In the genomic region with DNA sequence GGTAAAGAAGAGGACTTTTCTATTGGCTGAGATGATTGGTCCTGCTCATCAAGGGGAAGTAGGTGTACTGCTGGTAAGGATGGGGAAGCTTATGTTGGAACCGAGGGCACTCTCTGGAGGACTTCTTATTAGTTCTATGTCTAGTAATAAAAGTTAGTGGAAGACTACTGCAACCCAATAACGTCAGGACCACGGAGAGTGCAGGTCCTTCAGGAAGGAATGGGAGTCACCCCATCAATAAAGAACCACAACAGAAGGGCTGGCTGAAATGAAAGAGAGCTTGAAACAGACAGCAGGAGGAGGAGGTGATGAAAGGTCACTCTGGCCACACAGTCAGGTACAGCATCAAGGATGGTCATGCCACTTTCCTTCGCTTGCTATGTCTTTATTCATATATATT, we compare ENCODE assay signal across 2 cellular contexts.
TF ChIP-seq lines count a peak whose summit lies in the region.

No MANE protein-coding gene starts in this region.

TF ChIP-seq in A549, 52 proteins besides CTCF, POLR2A, EP300 and RAD21:
- TF ChIP-seq, protein P1, sequence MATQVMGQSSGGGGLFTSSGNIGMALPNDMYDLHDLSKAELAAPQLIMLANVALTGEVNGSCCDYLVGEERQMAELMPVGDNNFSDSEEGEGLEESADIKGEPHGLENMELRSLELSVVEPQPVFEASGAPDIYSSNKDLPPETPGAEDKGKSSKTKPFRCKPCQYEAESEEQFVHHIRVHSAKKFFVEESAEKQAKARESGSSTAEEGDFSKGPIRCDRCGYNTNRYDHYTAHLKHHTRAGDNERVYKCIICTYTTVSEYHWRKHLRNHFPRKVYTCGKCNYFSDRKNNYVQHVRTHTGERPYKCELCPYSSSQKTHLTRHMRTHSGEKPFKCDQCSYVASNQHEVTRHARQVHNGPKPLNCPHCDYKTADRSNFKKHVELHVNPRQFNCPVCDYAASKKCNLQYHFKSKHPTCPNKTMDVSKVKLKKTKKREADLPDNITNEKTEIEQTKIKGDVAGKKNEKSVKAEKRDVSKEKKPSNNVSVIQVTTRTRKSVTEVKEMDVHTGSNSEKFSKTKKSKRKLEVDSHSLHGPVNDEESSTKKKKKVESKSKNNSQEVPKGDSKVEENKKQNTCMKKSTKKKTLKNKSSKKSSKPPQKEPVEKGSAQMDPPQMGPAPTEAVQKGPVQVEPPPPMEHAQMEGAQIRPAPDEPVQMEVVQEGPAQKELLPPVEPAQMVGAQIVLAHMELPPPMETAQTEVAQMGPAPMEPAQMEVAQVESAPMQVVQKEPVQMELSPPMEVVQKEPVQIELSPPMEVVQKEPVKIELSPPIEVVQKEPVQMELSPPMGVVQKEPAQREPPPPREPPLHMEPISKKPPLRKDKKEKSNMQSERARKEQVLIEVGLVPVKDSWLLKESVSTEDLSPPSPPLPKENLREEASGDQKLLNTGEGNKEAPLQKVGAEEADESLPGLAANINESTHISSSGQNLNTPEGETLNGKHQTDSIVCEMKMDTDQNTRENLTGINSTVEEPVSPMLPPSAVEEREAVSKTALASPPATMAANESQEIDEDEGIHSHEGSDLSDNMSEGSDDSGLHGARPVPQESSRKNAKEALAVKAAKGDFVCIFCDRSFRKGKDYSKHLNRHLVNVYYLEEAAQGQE (IDR thresholded peaks at IDR 0.05) = peak; percentile 70
- TF ChIP-seq SREBF2 (IDR thresholded peaks at IDR 0.05) = no peak
- TF ChIP-seq, protein P2, sequence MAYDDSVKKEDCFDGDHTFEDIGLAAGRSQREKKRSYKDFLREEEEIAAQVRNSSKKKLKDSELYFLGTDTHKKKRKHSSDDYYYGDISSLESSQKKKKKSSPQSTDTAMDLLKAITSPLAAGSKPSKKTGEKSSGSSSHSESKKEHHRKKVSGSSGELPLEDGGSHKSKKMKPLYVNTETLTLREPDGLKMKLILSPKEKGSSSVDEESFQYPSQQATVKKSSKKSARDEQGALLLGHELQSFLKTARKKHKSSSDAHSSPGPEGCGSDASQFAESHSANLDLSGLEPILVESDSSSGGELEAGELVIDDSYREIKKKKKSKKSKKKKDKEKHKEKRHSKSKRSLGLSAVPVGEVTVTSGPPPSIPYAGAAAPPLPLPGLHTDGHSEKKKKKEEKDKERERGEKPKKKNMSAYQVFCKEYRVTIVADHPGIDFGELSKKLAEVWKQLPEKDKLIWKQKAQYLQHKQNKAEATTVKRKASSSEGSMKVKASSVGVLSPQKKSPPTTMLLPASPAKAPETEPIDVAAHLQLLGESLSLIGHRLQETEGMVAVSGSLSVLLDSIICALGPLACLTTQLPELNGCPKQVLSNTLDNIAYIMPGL (CRISPR knock-in tag; IDR thresholded peaks at IDR 0.05; ENCODE audit: borderline replicate concordance) = no peak

TF ChIP-seq in IMR-90, 13 proteins besides CTCF, POLR2A, EP300 and RAD21 (continued from another document):
- TF ChIP-seq MAZ (IDR thresholded peaks at IDR 0.05; ENCODE audit: borderline replicate concordance, low read depth, low read length) = no peak
- TF ChIP-seq, protein P3, sequence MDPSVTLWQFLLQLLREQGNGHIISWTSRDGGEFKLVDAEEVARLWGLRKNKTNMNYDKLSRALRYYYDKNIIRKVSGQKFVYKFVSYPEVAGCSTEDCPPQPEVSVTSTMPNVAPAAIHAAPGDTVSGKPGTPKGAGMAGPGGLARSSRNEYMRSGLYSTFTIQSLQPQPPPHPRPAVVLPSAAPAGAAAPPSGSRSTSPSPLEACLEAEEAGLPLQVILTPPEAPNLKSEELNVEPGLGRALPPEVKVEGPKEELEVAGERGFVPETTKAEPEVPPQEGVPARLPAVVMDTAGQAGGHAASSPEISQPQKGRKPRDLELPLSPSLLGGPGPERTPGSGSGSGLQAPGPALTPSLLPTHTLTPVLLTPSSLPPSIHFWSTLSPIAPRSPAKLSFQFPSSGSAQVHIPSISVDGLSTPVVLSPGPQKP (IDR thresholded peaks at IDR 0.05; ENCODE audit: borderline replicate concordance, low read depth, low read length) = no peak
- no peak for TF ChIP-seq CEBPB (IDR thresholded peaks at IDR 0.05; ENCODE audit: low read depth, low read length)
